18 cellular contexts compared by ENCODE assay signal in genomic region chr3:17655743-17656142, GRCh38.
A peak's percentile ranks its signal among the peaks of the same experiment; 100 is the strongest.
DNase-seq lines count a peak whose midpoint lies in the region; ATAC-seq and TF ChIP-seq lines count a peak whose summit lies in the region.
"Had no signal": no experiment of that assay in that cellular context is flagged by ENCODE, and none has a peak within 500 bp of the region (broad histone marks: within the 10 kb centered on the region; RNA-seq: fewer than 3 reads in every experiment).

No MANE protein-coding gene starts in this region.

- no peak overlapping the region for H3K4me3 ChIP-seq in vagina
- H3K4me3 ChIP-seq: esophagus muscularis mucosa, heart right ventricle had no signal

- H3K27me3 ChIP-seq in vagina: no peaks in the 10 kb centered on the region
- H3K27me3 ChIP-seq: esophagus muscularis mucosa, heart right ventricle had no signal

- TF ChIP-seq CTCF in vagina (IDR thresholded peaks at IDR 0.05): no peak

- DNase-seq in vagina (ENCODE audit: extremely low spot score in 2 of 2) (no peak), Ammon's horn (ENCODE audit: low spot score) (no peak), OCI-M2 (lab: John Stamatoyannopoulos, UW; ENCODE audit: unreplicated experiment) (no peak)
- DNase-seq in activated CD4-positive, alpha-beta T cell treated with anti-CD3 and anti-CD28 coated beads, Interleukin-2, amount 50 U/mL, for 1 hour: no peak
- DNase-seq: activated CD4-positive, CD25-positive, alpha-beta regulatory T cell; activated CD8-positive, alpha-beta memory T cell treated with anti-CD3 and anti-CD28 coated beads, Interleukin-2, amount 10 ng/mL, durations not matched to agents 7 days and 5 days; activated naive CD4-positive, alpha-beta T cell; Caco-2; heart right ventricle; kidney; NCI-H187 treated with DMSO at 0.1 percent for 48 hours; stimulated activated CD4-positive, alpha-beta T cell treated with anti-CD3 and anti-CD28 coated beads, Interleukin-4, amount 100 ng/mL, for 4 hours had no signal

- no peak for TF ChIP-seq POLR2A in vagina (IDR thresholded peaks at IDR 0.05)

- H3K4me1 ChIP-seq in vagina: no peaks in the 10 kb centered on the region
- H3K4me1 ChIP-seq: Caco-2, esophagus muscularis mucosa had no signal

- intact Hi-C loops in vagina (cut with DNase I): no loop called here

- H3K36me3 ChIP-seq in vagina: no peaks in the 10 kb centered on the region
- H3K36me3 ChIP-seq: esophagus muscularis mucosa, heart right ventricle had no signal

- no peaks in the 10 kb centered on the region for H3K9me3 ChIP-seq in vagina
- H3K9me3 ChIP-seq: Caco-2, esophagus muscularis mucosa, heart right ventricle had no signal

- H3K27ac ChIP-seq in vagina: no peak overlapping the region
- H3K27ac ChIP-seq: esophagus muscularis mucosa had no signal

- ATAC-seq in GM18502 (IDR thresholded peaks at IDR 0.05; ENCODE audit: poor library complexity, unreplicated experiment): peak; percentile 82
- ATAC-seq in GM19467 (IDR thresholded peaks at IDR 0.05; ENCODE audit: unreplicated experiment): peak; percentile 64
- peak; percentile 95 for ATAC-seq in HG02870 (IDR thresholded peaks at IDR 0.05; ENCODE audit: unreplicated experiment)
- ATAC-seq in HG03460 (IDR thresholded peaks at IDR 0.05; ENCODE audit: unreplicated experiment): peak; percentile 66
- ATAC-seq: activated CD8-positive, alpha-beta memory T cell treated with anti-CD3 and anti-CD28 coated beads, Interleukin-2, amount 10 ng/mL, durations not matched to agents 7 days and 5 days; heart right ventricle; sciatic nerve had no signal
